In genomic region chr2:226554726-226555125, GRCh38 we compare ENCODE assay signal across 18 cellular contexts.
A peak's percentile ranks its signal among the peaks of the same experiment; 100 is the strongest.
DNase-seq lines count a peak whose midpoint lies in the region; ATAC-seq, FAIRE-seq and TF ChIP-seq lines count a peak whose summit lies in the region.
"Had no signal": no experiment of that assay in that cellular context is flagged by ENCODE, and none has a peak within 500 bp of the region (broad histone marks: within the 10 kb centered on the region; RNA-seq: fewer than 3 reads in every experiment).

No MANE protein-coding gene starts in this region.

- POLR2A ChIA-PET in HepG2 (lab: Yijun Ruan, JAX): no interaction called here

- TF ChIP-seq RAD21 in HepG2 (CRISPR knock-in tag; IDR thresholded peaks at IDR 0.05): no peak

- intact Hi-C loops in HepG2 (cut with micrococcal nuclease; ENCODE audit: unreplicated experiment) (loop anchor here (5.0 kb wide), 1 partner anchor 72 kb away; no protein-coding TSS in a partner anchor), right lobe of liver (cut with DNase I) (no loop called here)

- no peaks in the 10 kb centered on the region for H3K79me2 ChIP-seq in HepG2 (ENCODE audit: insufficient read depth, low read length)

- no peak overlapping the region for H2AFZ ChIP-seq in HepG2 (ENCODE audit: low read length)

- H3K4me3 ChIP-seq in HepG2 (replicated peaks in 1 of 3; ENCODE audit: insufficient read depth in 1 of 3, low read depth in 2 of 3, low read length in 3 of 3) (no peak overlapping the region), right lobe of liver (no peak overlapping the region), SJSA1 (no peak overlapping the region), foreskin fibroblast (ENCODE audit: low read depth in 1 of 2, low read length in 2 of 2) (no peak overlapping the region), HAP-1 (no peak overlapping the region)
- H3K4me3 ChIP-seq: SJCRH30 had no signal

- no peaks in the 10 kb centered on the region for H4K20me1 ChIP-seq in HepG2 (ENCODE audit: insufficient read depth, low read length)

- H3K27me3 ChIP-seq in HepG2 (ENCODE audit: control insufficient read depth in 1 of 2, insufficient read depth in 2 of 2, low read length in 2 of 2) (no peaks in the 10 kb centered on the region), right lobe of liver (no peaks in the 10 kb centered on the region), SJSA1 (replicated peaks) (no peaks in the 10 kb centered on the region), HAP-1 (ENCODE audit: low read depth) (no peaks in the 10 kb centered on the region)
- H3K27me3 ChIP-seq: SJCRH30 had no signal

- H3K9me3 ChIP-seq in HepG2 (ENCODE audit: low read length): no peaks in the 10 kb centered on the region
- no peaks in the 10 kb centered on the region for H3K9me3 ChIP-seq in right lobe of liver
- no peaks in the 10 kb centered on the region for H3K9me3 ChIP-seq in SJSA1 (replicated peaks)
- no peaks in the 10 kb centered on the region for H3K9me3 ChIP-seq in HAP-1

- TF ChIP-seq CTCF in HepG2 (CRISPR knock-in tag; IDR thresholded peaks at IDR 0.05): no peak
- TF ChIP-seq CTCF in right lobe of liver (IDR thresholded peaks at IDR 0.05): no peak
- no peak for TF ChIP-seq CTCF in foreskin fibroblast (IDR thresholded peaks at IDR 0.05; ENCODE audit: low read depth, low read length)

- ATAC-seq in HepG2: no peak
- ATAC-seq in right lobe of liver: no peak
- no peak for ATAC-seq in GM21529 (IDR thresholded peaks at IDR 0.05; ENCODE audit: unreplicated experiment)

- TF ChIP-seq EP300 in HepG2 (IDR thresholded peaks at IDR 0.05; ENCODE audit: low read depth in 2 of 2, low read length in 2 of 2): no peak
- TF ChIP-seq EP300 in HepG2 (CRISPR knock-in tag; IDR thresholded peaks at IDR 0.05; ENCODE audit: borderline replicate concordance): no peak

- no peak for FAIRE-seq in HepG2 (lab: Jason Lieb, UNC)
- FAIRE-seq: GM18507, HTR-8/SVneo had no signal

- H3K4me1 ChIP-seq in HepG2 (ENCODE audit: insufficient read depth, low read length) (peaks cover 36% of the 10 kb centered on the region), right lobe of liver (peaks cover 0 to 1% (median 0%) of the 10 kb centered on the region in 4 donors), SJSA1 (replicated peaks) (peaks cover 55% of the 10 kb centered on the region), HAP-1 (no peaks in the 10 kb centered on the region)

- H3K4me2 ChIP-seq in HepG2 (ENCODE audit: low read depth, low read length): no peak overlapping the region
- H3K4me2 ChIP-seq: KMS-11 had no signal

- 97% methylated on average over 1 of the region's 1 CpG for WGBS in HepG2 (ENCODE audit: low lambda C conversion rate)
- 67% methylated on average over 1 of the region's 1 CpG for WGBS in right lobe of liver (ENCODE audit: insufficient coverage, low coverage, low lambda C conversion rate, missing lambda C conversion rate)

- no TSS peak for BruUV-seq in HepG2 (replicated peaks; lab: Mats Ljungman, UMichigan)

- no peak overlapping the region for H3K27ac ChIP-seq in HepG2 (ENCODE audit: extremely low read length, insufficient read depth, low read length)
- H3K27ac ChIP-seq in right lobe of liver: no peak overlapping the region
- peak overlapping the region; percentile 77; the same call in 1 of the 2 replicates for H3K27ac ChIP-seq in SJSA1
- H3K27ac ChIP-seq: KMS-11, RWPE1, SJCRH30 had no signal

- H3K36me3 ChIP-seq in HepG2 (replicated peaks in 1 of 2; ENCODE audit: control insufficient read depth in 1 of 2, insufficient read depth in 2 of 2, low read length in 2 of 2) (no peaks in the 10 kb centered on the region), right lobe of liver (no peaks in the 10 kb centered on the region), SJSA1 (no peaks in the 10 kb centered on the region), HAP-1 (replicated peaks) (no peaks in the 10 kb centered on the region)
- H3K36me3 ChIP-seq: SJCRH30 had no signal

- no peak overlapping the region for H3K9ac ChIP-seq in HepG2 (ENCODE audit: insufficient read depth, low read depth, low read length)
- H3K9ac ChIP-seq: KMS-11 had no signal

- DNase-seq in HepG2 (ENCODE audit: low spot score) (no peak), right lobe of liver (no peak), SJSA1 (ENCODE audit: low read depth in 1 of 2, low spot score in 2 of 2) (peak in 1 of 2 experiments; percentile 25), foreskin fibroblast (peak; percentile 47 to 70), iPS-NIHi7 (ENCODE audit: extremely low spot score) (no peak), HAP-1 (ENCODE audit: low spot score in 2 of 2) (no peak), epidermal melanocyte (ENCODE audit: insufficient read length, low spot score) (no peak)
- DNase-seq: CD4-positive, alpha-beta memory T cell; NCI-H1092; NCI-H2227 treated with DMSO at 0.1 percent for 48 hours; NCI-H526 treated with DMSO at 0.1 percent for 48 hours; OCI-M1; SJCRH30 had no signal

- in situ Hi-C loops in HepG2 (cut with HindIII; ENCODE audit: extremely low pct_ligation_motif_present, low pct_unique_long_range_greater_than_20kb): no loop called here
- in situ Hi-C loops in HAP-1 (cut with MboI; ENCODE audit: low sequenced_read_pairs): no loop called here

- CTCF ChIA-PET in HepG2 (lab: Yijun Ruan, JAX; ENCODE audit: low intra/inter-chr PET ratio, low total read pairs): no interaction called here

- TF ChIP-seq POLR2A in HepG2 (IDR thresholded peaks at IDR 0.05; ENCODE audit: insufficient read depth in 1 of 2, low read depth in 2 of 2, low read length in 2 of 2): no peak
- TF ChIP-seq POLR2A in right lobe of liver (IDR thresholded peaks at IDR 0.05): no peak

TF ChIP-seq in HepG2, 621 proteins besides CTCF, POLR2A, EP300 and RAD21:
- TF ChIP-seq JUNB (CRISPR knock-in tag; IDR thresholded peaks at IDR 0.05; ENCODE audit: borderline replicate concordance) (no peak), NR2C2 (CRISPR knock-in tag; IDR thresholded peaks at IDR 0.05; ENCODE audit: borderline replicate concordance) (0 out of 2 replicates have a peak, but pooled peaks have one; percentile 7), ZNF557 (CRISPR knock-in tag; IDR thresholded peaks at IDR 0.05) (no peak)

Comparison
In these comparisons a context has a peak if more than half of its experiments do, and no peak if none do; other contexts are left out.
1. DNase-seq: peak in foreskin fibroblast (2 of 2); none in HepG2 (single experiment), right lobe of liver (0 of 3), iPS-NIHi7 (single experiment), HAP-1 (0 of 2) and epidermal melanocyte (single experiment).